Comparison of ENCODE assay signal across 1 cellular context in the genomic region with DNA sequence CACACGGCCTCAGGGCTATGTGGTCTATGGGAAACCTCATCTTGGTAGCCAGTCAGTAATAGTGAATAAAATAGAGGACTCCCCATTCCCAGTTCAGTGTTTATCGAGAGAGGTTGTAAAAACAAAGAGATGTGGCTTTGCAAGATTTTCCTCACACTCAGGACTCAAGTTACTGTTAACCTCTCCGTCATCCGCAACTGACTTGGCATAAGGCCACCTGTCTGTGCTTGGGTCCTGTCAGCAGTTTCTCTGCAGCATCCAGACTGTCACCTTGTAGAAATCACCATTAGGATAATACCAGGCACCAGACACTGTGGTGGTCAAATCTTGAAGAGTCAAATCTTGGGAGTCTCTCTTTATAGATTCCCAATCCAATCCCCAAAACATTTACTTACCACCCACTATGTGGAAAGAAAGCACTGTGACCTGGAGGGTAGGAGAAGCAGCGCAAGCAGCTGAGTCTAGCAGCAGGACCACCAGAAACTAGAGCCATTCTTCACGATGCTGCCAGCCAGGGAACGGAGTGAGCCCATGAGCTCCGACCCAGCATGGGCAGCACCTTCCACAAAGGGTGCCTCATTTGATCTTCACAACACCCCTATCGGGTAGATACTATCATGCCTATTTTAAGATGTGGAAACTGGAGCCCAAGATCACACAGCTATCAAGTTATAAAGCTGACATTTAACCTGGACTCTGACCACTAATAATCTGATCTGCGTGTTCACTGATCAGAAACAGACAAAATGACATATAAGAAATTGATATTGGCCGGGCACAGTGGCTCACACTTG.
TF ChIP-seq lines count a peak whose summit lies in the region.

No MANE protein-coding gene starts in this region.

TF ChIP-seq in WTC11, 78 proteins besides CTCF, POLR2A, EP300 and RAD21 (continued from another document):
- TF ChIP-seq, protein P1, sequence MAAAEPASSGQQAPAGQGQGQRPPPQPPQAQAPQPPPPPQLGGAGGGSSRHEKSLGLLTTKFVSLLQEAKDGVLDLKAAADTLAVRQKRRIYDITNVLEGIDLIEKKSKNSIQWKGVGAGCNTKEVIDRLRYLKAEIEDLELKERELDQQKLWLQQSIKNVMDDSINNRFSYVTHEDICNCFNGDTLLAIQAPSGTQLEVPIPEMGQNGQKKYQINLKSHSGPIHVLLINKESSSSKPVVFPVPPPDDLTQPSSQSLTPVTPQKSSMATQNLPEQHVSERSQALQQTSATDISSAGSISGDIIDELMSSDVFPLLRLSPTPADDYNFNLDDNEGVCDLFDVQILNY (CRISPR knock-in tag; IDR thresholded peaks at IDR 0.05): no peak
- TF ChIP-seq, protein P2, sequence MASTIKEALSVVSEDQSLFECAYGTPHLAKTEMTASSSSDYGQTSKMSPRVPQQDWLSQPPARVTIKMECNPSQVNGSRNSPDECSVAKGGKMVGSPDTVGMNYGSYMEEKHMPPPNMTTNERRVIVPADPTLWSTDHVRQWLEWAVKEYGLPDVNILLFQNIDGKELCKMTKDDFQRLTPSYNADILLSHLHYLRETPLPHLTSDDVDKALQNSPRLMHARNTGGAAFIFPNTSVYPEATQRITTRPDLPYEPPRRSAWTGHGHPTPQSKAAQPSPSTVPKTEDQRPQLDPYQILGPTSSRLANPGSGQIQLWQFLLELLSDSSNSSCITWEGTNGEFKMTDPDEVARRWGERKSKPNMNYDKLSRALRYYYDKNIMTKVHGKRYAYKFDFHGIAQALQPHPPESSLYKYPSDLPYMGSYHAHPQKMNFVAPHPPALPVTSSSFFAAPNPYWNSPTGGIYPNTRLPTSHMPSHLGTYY (CRISPR knock-in tag; IDR thresholded peaks at IDR 0.05): no peak
- no peak for TF ChIP-seq NR2C2 (CRISPR knock-in tag; IDR thresholded peaks at IDR 0.05)
- TF ChIP-seq ZNF263 (CRISPR knock-in tag; IDR thresholded peaks at IDR 0.05; ENCODE audit: low read depth): no peak
- TF ChIP-seq, protein P3, sequence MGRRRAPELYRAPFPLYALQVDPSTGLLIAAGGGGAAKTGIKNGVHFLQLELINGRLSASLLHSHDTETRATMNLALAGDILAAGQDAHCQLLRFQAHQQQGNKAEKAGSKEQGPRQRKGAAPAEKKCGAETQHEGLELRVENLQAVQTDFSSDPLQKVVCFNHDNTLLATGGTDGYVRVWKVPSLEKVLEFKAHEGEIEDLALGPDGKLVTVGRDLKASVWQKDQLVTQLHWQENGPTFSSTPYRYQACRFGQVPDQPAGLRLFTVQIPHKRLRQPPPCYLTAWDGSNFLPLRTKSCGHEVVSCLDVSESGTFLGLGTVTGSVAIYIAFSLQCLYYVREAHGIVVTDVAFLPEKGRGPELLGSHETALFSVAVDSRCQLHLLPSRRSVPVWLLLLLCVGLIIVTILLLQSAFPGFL (CRISPR knock-in tag; IDR thresholded peaks at IDR 0.05; ENCODE audit: borderline replicate concordance): no peak
- TF ChIP-seq EMX1 (CRISPR knock-in tag; IDR thresholded peaks at IDR 0.05): no peak
- no peak for TF ChIP-seq SOX15 (CRISPR knock-in tag; IDR thresholded peaks at IDR 0.05)
- no peak for TF ChIP-seq SMAD4 (CRISPR knock-in tag; IDR thresholded peaks at IDR 0.05)
- TF ChIP-seq ZNF317 (CRISPR knock-in tag; IDR thresholded peaks at IDR 0.05; ENCODE audit: borderline replicate concordance, low read depth): no peak
